24 cellular contexts compared by ENCODE assay signal in genomic region chr11:111674941-111675340, GRCh38.
A peak's percentile ranks its signal among the peaks of the same experiment; 100 is the strongest.
DNase-seq lines count a peak whose midpoint lies in the region; ATAC-seq, FAIRE-seq and TF ChIP-seq lines count a peak whose summit lies in the region.
"Had no signal": no experiment of that assay in that cellular context is flagged by ENCODE, and none has a peak within 500 bp of the region (broad histone marks: within the 10 kb centered on the region; RNA-seq: fewer than 3 reads in every experiment).

No MANE protein-coding gene starts in this region.

- no peaks in the 10 kb centered on the region for H3K4me1 ChIP-seq in HEK293 (ENCODE audit: control insufficient read depth, insufficient read depth, low read length)

- CTCF ChIA-PET in HEK293 (lab: Yijun Ruan, JAX) = interaction anchor here (0.5 to 0.6 kb wide), 2 partner anchors 30 to 88 kb away, joined by 5 to 7 read pairs; no protein-coding TSS in a partner anchor

- H3K36me3 ChIP-seq in HEK293 (ENCODE audit: control insufficient read depth in 2 of 2, insufficient read depth in 1 of 2, low read length in 2 of 2) = peaks cover 0 to 30% of the 10 kb centered on the region in 2 experiments; a peak in 1 of 3 replicates

- no peak for TF ChIP-seq CTCF in HEK293 (tag by site-specific recombination; IDR thresholded peaks at IDR 0.05)
- no peak for TF ChIP-seq CTCF in fibroblast of villous mesenchyme (IDR thresholded peaks at IDR 0.05; ENCODE audit: insufficient read depth, low read depth, low read length)

- no peaks in the 10 kb centered on the region for H3K9me3 ChIP-seq in HEK293 (ENCODE audit: control insufficient read depth, insufficient read depth, low read depth, low read length)
- H3K9me3 ChIP-seq: Caco-2 had no signal

- FAIRE-seq in urothelium cell line (lab: Jason Lieb, UNC) = peak; percentile 23
- FAIRE-seq: G401.6, GM12878 had no signal

- peak; percentile 15 for DNase-seq in RKO (ENCODE audit: low spot score)
- DNase-seq in fibroblast of villous mesenchyme (ENCODE audit: low read depth) = peak; percentile 8
- no peak for DNase-seq in urothelium cell line (ENCODE audit: low spot score)
- no peak for DNase-seq in DMS79 treated with DMSO at 0.1 percent for 48 hours (lab: John Stamatoyannopoulos, UW)
- DNase-seq in mesenteric fat pad (ENCODE audit: low spot score) = no peak
- DNase-seq in DMS79 (lab: John Stamatoyannopoulos, UW) = no peak
- DNase-seq: C1 segment of cervical spinal cord; Caco-2; CD8-positive, alpha-beta T cell; DND-41; KBM-7; MM.1S; NCI-H1694; NCI-H2081; NCI-H2227 treated with DMSO at 0.1 percent for 48 hours; NCI-H526 treated with DMSO at 0.1 percent for 48 hours; SIG-M5; SW 1271 had no signal

- no peak for ATAC-seq in GM21529 (IDR thresholded peaks at IDR 0.05; ENCODE audit: unreplicated experiment)
- ATAC-seq: CD8-positive, alpha-beta T cell; GM12878; Panc1 had no signal

- H3K4me3 ChIP-seq in HEK293 (ENCODE audit: low read depth, low read length) (no peak overlapping the region), fibroblast of villous mesenchyme (ENCODE audit: low read depth, low read length) (no peak overlapping the region)
- H3K4me3 ChIP-seq: GM12878, SK-N-MC had no signal

- POLR2A ChIA-PET in HEK293 (lab: Yijun Ruan, JAX) = no interaction called here

- no peak overlapping the region for H3K27ac ChIP-seq in HEK293 (ENCODE audit: extremely low read depth, low read depth, low read length)
- H3K27ac ChIP-seq: SK-N-MC had no signal

TF ChIP-seq in HEK293, 187 proteins besides CTCF, POLR2A, EP300 and RAD21:
- TF ChIP-seq ZNF391 (tag by site-specific recombination; IDR thresholded peaks at IDR 0.05; ENCODE audit: borderline replicate concordance, low read depth) (no peak), YY2 (tag by site-specific recombination; IDR thresholded peaks at IDR 0.05) (no peak), SP7 (tag by site-specific recombination; IDR thresholded peaks at IDR 0.05) (0 out of 2 replicates have a peak, but pooled peaks have one; percentile 30), ZBTB1 (tag by site-specific recombination; IDR thresholded peaks at IDR 0.05) (no peak)

Comparison
In these comparisons a context has a peak if more than half of its experiments do, and no peak if none do; other contexts are left out.
1. DNase-seq: peak in RKO (single experiment) and fibroblast of villous mesenchyme (single experiment); none in urothelium cell line (single experiment), DMS79 treated with DMSO at 0.1 percent for 48 hours (single experiment), mesenteric fat pad (single experiment) and DMS79 (single experiment).